19 cellular contexts compared by ENCODE assay signal in the genomic region with DNA sequence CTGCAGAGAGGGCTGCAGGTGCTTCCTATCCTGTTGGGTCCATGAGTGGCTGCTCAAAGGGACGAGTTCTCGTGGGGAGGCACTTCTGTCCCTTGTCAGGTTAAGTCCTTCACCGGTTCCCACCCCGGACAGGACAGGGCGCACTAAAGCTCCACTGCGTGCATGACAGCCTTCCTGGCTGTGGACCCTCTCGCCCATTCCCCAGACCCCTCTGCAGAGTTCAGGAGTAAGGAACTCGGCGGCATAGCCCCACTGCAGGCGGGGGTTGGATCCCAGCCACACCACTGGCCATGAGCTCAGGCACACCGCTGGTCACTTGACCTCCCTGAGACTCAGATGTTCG.
DNase-seq lines count a peak whose midpoint lies in the region; ATAC-seq and TF ChIP-seq lines count a peak whose summit lies in the region.
"Had no signal": no experiment of that assay in that cellular context is flagged by ENCODE, and none has a peak within 500 bp of the region (broad histone marks: within the 10 kb centered on the region; RNA-seq: fewer than 3 reads in every experiment).

No MANE protein-coding gene starts in this region.

- no peaks in the 10 kb centered on the region for H3K9me3 ChIP-seq in neutrophil
- H3K9me3 ChIP-seq in upper lobe of right lung, result peaks cover 11% of the 10 kb centered on the region
- H3K9me3 ChIP-seq: ovary had no signal

- H3K4me3 ChIP-seq in dorsolateral prefrontal cortex, result no peak overlapping the region
- peak overlapping the region; percentile 13 to 42 for H3K4me3 ChIP-seq in neutrophil (ENCODE audit: low read depth in 1 of 2, low read length in 1 of 2)
- H3K4me3 ChIP-seq in upper lobe of right lung, result no peak overlapping the region
- H3K4me3 ChIP-seq: HAP-1, ovary had no signal

- peak overlapping the region in 39 of 59 donors; percentile 36 to 92 (median 81) for H3K27ac ChIP-seq in dorsolateral prefrontal cortex
- peak overlapping the region; percentile 81 for H3K27ac ChIP-seq in neutrophil
- peak overlapping the region; percentile 65 for H3K27ac ChIP-seq in upper lobe of right lung

- H3K4me3 Mint-ChIP-seq in activated naive CD4-positive, alpha-beta T cell treated with anti-CD3 and anti-CD28 coated beads, Interleukin-2, amount 10 ng/mL, durations not matched to agents 7 days and 5 days, result no peak overlapping the region
- H3K4me3 Mint-ChIP-seq: naive thymus-derived CD8-positive, alpha-beta T cell; stimulated activated memory B cell treated with anti-CD40 and anti-IgM and Interleukin-4, amounts not matched to agents 10 μg/mL and 1 μg/mL and 100 μg/mL, for 72 hours; type B pancreatic cell had no signal

- CTCF ChIA-PET in activated naive CD4-positive, alpha-beta T cell treated with anti-CD3 and anti-CD28 coated beads, Interleukin-2, amount 10 ng/mL, durations not matched to agents 7 days and 5 days (lab: Charles Lee), result interaction anchor here (1.5 kb wide), 1 partner anchor 8 kb away, joined by 4 read pairs; no protein-coding TSS in a partner anchor

- H3K27ac Mint-ChIP-seq in activated naive CD4-positive, alpha-beta T cell treated with anti-CD3 and anti-CD28 coated beads, Interleukin-2, amount 10 ng/mL, durations not matched to agents 7 days and 5 days, result no peak overlapping the region
- H3K27ac Mint-ChIP-seq: activated naive CD4-positive, alpha-beta T cell treated with anti-CD3 and anti-CD28 coated beads, Interleukin-2, amount 50 U/mL, for 72 hours; naive thymus-derived CD8-positive, alpha-beta T cell; type B pancreatic cell had no signal

- H3K36me3 ChIP-seq in neutrophil (no peaks in the 10 kb centered on the region), upper lobe of right lung (no peaks in the 10 kb centered on the region)
- H3K36me3 ChIP-seq: HAP-1, ovary had no signal

- DNase-seq in activated naive CD4-positive, alpha-beta T cell treated with anti-CD3 and anti-CD28 coated beads, Interleukin-2, amount 10 ng/mL, durations not matched to agents 7 days and 5 days, result peak; percentile 19
- DNase-seq in activated naive CD4-positive, alpha-beta T cell treated with Interleukin-2 at 50 U/mL for 16 hours, result no peak
- DNase-seq in dorsolateral prefrontal cortex (no peak), upper lobe of right lung (no peak), sciatic nerve (ENCODE audit: low spot score) (no peak), NCI-H187 treated with DMSO at 0.1 percent for 48 hours (lab: John Stamatoyannopoulos, UW) (no peak)
- DNase-seq: 8988T; activated CD4-positive, alpha-beta T cell treated with anti-CD3 and anti-CD28 coated beads for 1 hour; mesendoderm; NCI-H1417; NCI-H526 had no signal

- peaks cover 65 to 68% of the 10 kb centered on the region in 2 experiments for H3K4me1 ChIP-seq in neutrophil (ENCODE audit: control insufficient read depth in 1 of 2, insufficient read depth in 1 of 2, low read depth in 1 of 2, low read length in 1 of 2)
- peaks cover 32% of the 10 kb centered on the region for H3K4me1 ChIP-seq in upper lobe of right lung
- H3K4me1 ChIP-seq: HAP-1 had no signal

- intact Hi-C loops in dorsolateral prefrontal cortex (cut with DNase I) (loop anchor here in 1 of 2 donors (10.0 kb wide), 1 partner anchor 140 kb away; no protein-coding TSS in a partner anchor), upper lobe of right lung (cut with DNase I) (no loop called here), sciatic nerve (cut with DNase I) (no loop called here)

- TF ChIP-seq CTCF in dorsolateral prefrontal cortex (IDR thresholded peaks at IDR 0.05 in 54 of 56, conservative IDR thresholded peaks at IDR 0.05 in 2 of 56; ENCODE audit: low read depth in 1 of 56, partially characterized antibody in 56 of 56) (no peak), neutrophil (IDR thresholded peaks at IDR 0.05) (no peak), upper lobe of right lung (IDR thresholded peaks at IDR 0.05) (no peak)

- peaks cover 23% of the 10 kb centered on the region for H3K9me3 Mint-ChIP-seq in activated naive CD4-positive, alpha-beta T cell treated with anti-CD3 and anti-CD28 coated beads, Interleukin-2, amount 10 ng/mL, durations not matched to agents 7 days and 5 days

- H3K27me3 ChIP-seq in dorsolateral prefrontal cortex, result no peaks in the 10 kb centered on the region
- H3K27me3 ChIP-seq in neutrophil, result no peaks in the 10 kb centered on the region
- H3K27me3 ChIP-seq in upper lobe of right lung, result no peaks in the 10 kb centered on the region
- H3K27me3 ChIP-seq: ovary had no signal

- peaks cover 9% of the 10 kb centered on the region for H3K36me3 Mint-ChIP-seq in activated naive CD4-positive, alpha-beta T cell treated with anti-CD3 and anti-CD28 coated beads, Interleukin-2, amount 10 ng/mL, durations not matched to agents 7 days and 5 days
- H3K36me3 Mint-ChIP-seq: type B pancreatic cell had no signal

- peaks cover 29% of the 10 kb centered on the region for H3K4me1 Mint-ChIP-seq in activated naive CD4-positive, alpha-beta T cell treated with anti-CD3 and anti-CD28 coated beads, Interleukin-2, amount 10 ng/mL, durations not matched to agents 7 days and 5 days

- peaks cover 5% of the 10 kb centered on the region for H3K27me3 Mint-ChIP-seq in activated naive CD4-positive, alpha-beta T cell treated with anti-CD3 and anti-CD28 coated beads, Interleukin-2, amount 10 ng/mL, durations not matched to agents 7 days and 5 days
- H3K27me3 Mint-ChIP-seq: type B pancreatic cell had no signal

- ATAC-seq in upper lobe of right lung (no peak), sciatic nerve (no peak), GM21723 (IDR thresholded peaks at IDR 0.05; ENCODE audit: unreplicated experiment) (no peak)
- ATAC-seq: activated naive CD4-positive, alpha-beta T cell treated with anti-CD3 and anti-CD28 coated beads, Interleukin-2, amount 50 U/mL, for 72 hours; naive thymus-derived CD8-positive, alpha-beta T cell had no signal

Comparison
In these comparisons a context has a peak if more than half of its experiments do, and no peak if none do; other contexts are left out.
1. H3K4me3 ChIP-seq: peak in neutrophil (2 of 2); none in dorsolateral prefrontal cortex (0 of 59) and upper lobe of right lung (single experiment).
2. Peak in every context shown above with its lines, with median percentiles within 50 percentile points of each other: H3K27ac ChIP-seq.